Comparison of ENCODE assay signal across 8 cellular contexts in genomic region chr5:95619518-95620029, GRCh38. TPM values are rescaled to one million over a fixed set of nuclear protein-coding genes. Genes with fewer than 3 reads are reported as not detected.
DNase-seq lines count a peak whose midpoint lies in the region; ATAC-seq, FAIRE-seq and TF ChIP-seq lines count a peak whose summit lies in the region.

No MANE protein-coding gene starts in this region.

- H3K36me3 Mint-ChIP-seq in activated T-cell treated with anti-CD3 and anti-CD28 coated beads, Interleukin-2, amount 50 U/mL, for 72 hours (ENCODE audit: insufficient read depth in 2 of 2): peaks cover 0 to 3% of the 10 kb centered on the region in 2 donors
- peaks cover 5% of the 10 kb centered on the region for H3K36me3 Mint-ChIP-seq in type B pancreatic cell

- H3K27me3 ChIP-seq in bronchial epithelial cell (ENCODE audit: control insufficient read depth, insufficient read depth, low read length) (no peaks in the 10 kb centered on the region), mesendoderm (ENCODE audit: insufficient read depth, low read length, poor library complexity) (peaks cover 22% of the 10 kb centered on the region)

- no peaks in the 10 kb centered on the region for H3K79me1 ChIP-seq in mesendoderm (ENCODE audit: low read length)

- peak overlapping the region; percentile 91 for H3K56ac ChIP-seq in mesendoderm (ENCODE audit: low read length)

- H3K27me3 Mint-ChIP-seq in activated T-cell treated with anti-CD3 and anti-CD28 coated beads, Interleukin-2, amount 50 U/mL, for 72 hours (ENCODE audit: low read depth): no peaks in the 10 kb centered on the region
- peaks cover 60% of the 10 kb centered on the region for H3K27me3 Mint-ChIP-seq in type B pancreatic cell

- H3K4me3 ChIP-seq in bronchial epithelial cell (ENCODE audit: low read depth, low read length) (peak overlapping the region; percentile 48), mesendoderm (ENCODE audit: low read length) (peak overlapping the region; percentile 20)

- H2BK5ac ChIP-seq in mesendoderm (ENCODE audit: low read length): no peak overlapping the region

- no peaks in the 10 kb centered on the region for H3K4me1 ChIP-seq in mesendoderm (ENCODE audit: control insufficient read depth, low read depth, low read length)

- peak overlapping the region; percentile 73 for H3K9ac ChIP-seq in mesendoderm (ENCODE audit: low read length)

- ATAC-seq in activated T-cell treated with anti-CD3 and anti-CD28 coated beads, Interleukin-2, amount 50 U/mL, for 72 hours (replicated peaks in 1 of 2): no peak
- ATAC-seq in activated CD4-positive, CD25-positive, alpha-beta regulatory T cell treated with anti-CD3 and anti-CD28 coated beads, Interleukin-2, amount 50 U/mL, for 24 hours: no peak
- no peak for ATAC-seq in GM21786 (IDR thresholded peaks at IDR 0.05; ENCODE audit: unreplicated experiment)

- FAIRE-seq in bronchial epithelial cell (lab: Jason Lieb, UNC) (no peak), frontal cortex (lab: Jason Lieb, UNC) (no peak)

- H3K9me3 Mint-ChIP-seq in activated T-cell treated with anti-CD3 and anti-CD28 coated beads, Interleukin-2, amount 50 U/mL, for 72 hours: peaks cover 0 to 2% of the 10 kb centered on the region in 2 donors
- no peaks in the 10 kb centered on the region for H3K9me3 Mint-ChIP-seq in type B pancreatic cell

- H2BK120ac ChIP-seq in mesendoderm (ENCODE audit: low read depth, low read length): no peak overlapping the region

- H2BK15ac ChIP-seq in mesendoderm (replicated peaks; ENCODE audit: low read depth): no peak overlapping the region

- WGBS in mesendoderm (ENCODE audit: extremely low coverage, insufficient coverage, low lambda C conversion rate): no CpG with 5 or more reads among the region's 19 CpGs

- TF ChIP-seq CTCF in bronchial epithelial cell (IDR thresholded peaks at IDR 0.05; ENCODE audit: insufficient read depth, low read length, severe bottlenecking): no peak
- TF ChIP-seq CTCF in type B pancreatic cell (conservative IDR thresholded peaks at IDR 0.05): no peak

- H4K5ac ChIP-seq in mesendoderm (ENCODE audit: low read length): no peak overlapping the region

- peak overlapping the region; percentile 87 for H3K4me2 ChIP-seq in mesendoderm (ENCODE audit: low read length)

- H3K27ac ChIP-seq in mesendoderm (ENCODE audit: low read depth, low read length): no peak overlapping the region

- H3K4ac ChIP-seq in mesendoderm (ENCODE audit: low read depth, low read length): no peak overlapping the region

- peak overlapping the region; percentile 91 to 95 for H3K4me3 Mint-ChIP-seq in activated T-cell treated with anti-CD3 and anti-CD28 coated beads, Interleukin-2, amount 50 U/mL, for 72 hours
- peak overlapping the region; percentile 90 for H3K4me3 Mint-ChIP-seq in type B pancreatic cell

- H3K4me1 Mint-ChIP-seq in activated T-cell treated with anti-CD3 and anti-CD28 coated beads, Interleukin-2, amount 50 U/mL, for 72 hours (ENCODE audit: low read depth): peaks cover 53% of the 10 kb centered on the region
- peaks cover 12% of the 10 kb centered on the region for H3K4me1 Mint-ChIP-seq in type B pancreatic cell (ENCODE audit: unreplicated experiment)

- peak overlapping the region; percentile 37 for H3K23ac ChIP-seq in mesendoderm (ENCODE audit: low read length)

- no peak overlapping the region for H2AK5ac ChIP-seq in mesendoderm (ENCODE audit: low read length)

- no peak overlapping the region for H4K8ac ChIP-seq in mesendoderm (ENCODE audit: low read depth, low read length)

- H3K27ac Mint-ChIP-seq in activated T-cell treated with anti-CD3 and anti-CD28 coated beads, Interleukin-2, amount 50 U/mL, for 72 hours: peak overlapping the region; percentile 91
- peak overlapping the region; percentile 8 for H3K27ac Mint-ChIP-seq in type B pancreatic cell

- no peak for DNase-seq in activated T-cell treated with anti-CD3 and anti-CD28 coated beads, Interleukin-2, amount 50 U/mL, for 72 hours
- no peak for DNase-seq in activated T-cell treated with anti-CD3 and anti-CD28 coated beads, Interleukin-2, amount 50 U/mL, for 48 hours
- DNase-seq in bronchial epithelial cell (ENCODE audit: low read depth) (no peak), mesendoderm (no peak), type B pancreatic cell (ENCODE audit: extremely low spot score, unreplicated experiment) (no peak), frontal cortex (ENCODE audit: low spot score in 2 of 2) (no peak)

- H3K18ac ChIP-seq in mesendoderm (ENCODE audit: low read length): peak overlapping the region; percentile 13

- H3K79me2 ChIP-seq in mesendoderm (ENCODE audit: control insufficient read depth, insufficient read depth, low read length): no peaks in the 10 kb centered on the region

- H3K36me3 ChIP-seq in bronchial epithelial cell (ENCODE audit: control insufficient read depth, insufficient read depth, low read length): no peaks in the 10 kb centered on the region
- H3K36me3 ChIP-seq in mesendoderm (ENCODE audit: control insufficient read depth, insufficient read depth, low read length): no peaks in the 10 kb centered on the region

RNA-seq across cellular contexts. Expression of gene GPR150, which starts 0.3 kb away (rescaled TPM):
- 1 to 10 TPM; 1.1 to 1.7 TPM for total RNA-seq in activated T-cell treated with anti-CD3 and anti-CD28 coated beads, Interleukin-2, amount 50 U/mL, for 72 hours
- total RNA-seq in bronchial epithelial cell (0.26 TPM in 2 replicates), type B pancreatic cell (ENCODE audit: low replicate concordance) (not detected in 2 replicates), frontal cortex (not detected)
- polyA plus RNA-seq in mesendoderm (2013, experiment 1 of 2): 0.03 TPM
- 0.06 TPM for polyA plus RNA-seq in mesendoderm (2013, experiment 2 of 2)

RNA-seq across cellular contexts. Expression of gene RFESD, which starts 27.0 kb away (rescaled TPM):
- total RNA-seq in activated T-cell treated with anti-CD3 and anti-CD28 coated beads, Interleukin-2, amount 50 U/mL, for 72 hours: 1 to 10 TPM; 4.0 to 4.8 TPM
- 1.6 and 2.2 TPM in 2 replicates for total RNA-seq in bronchial epithelial cell
- 2.8 TPM for polyA plus RNA-seq in mesendoderm (2013, experiment 1 of 2)
- polyA plus RNA-seq in mesendoderm (2013, experiment 2 of 2): 2.2 TPM
- total RNA-seq in type B pancreatic cell (ENCODE audit: low replicate concordance): 1.6 and 2.5 TPM in 2 replicates
- 1.2 TPM for total RNA-seq in frontal cortex
